Comparison of ENCODE assay signal across 11 cellular contexts in genomic region chr3:46284981-46285683, GRCh38.
DNase-seq lines count a peak whose midpoint lies in the region; ATAC-seq and TF ChIP-seq lines count a peak whose summit lies in the region.
"Had no signal": no experiment of that assay in that cellular context is flagged by ENCODE, and none has a peak within 500 bp of the region (broad histone marks: within the 10 kb centered on the region; RNA-seq: fewer than 3 reads in every experiment).

No MANE protein-coding gene starts in this region.

- TF ChIP-seq POLR2A in NB4 (IDR thresholded peaks at IDR 0.05; ENCODE audit: extremely low read depth, insufficient read length) = no peak

- H3K79me2 ChIP-seq in DND-41 (ENCODE audit: insufficient read depth, low read length) = no peaks in the 10 kb centered on the region

- H3K36me3 ChIP-seq in DND-41 (ENCODE audit: insufficient read depth, low read length) = no peaks in the 10 kb centered on the region
- H3K36me3 ChIP-seq: sigmoid colon had no signal

- peaks cover 5% of the 10 kb centered on the region for H3K27me3 Mint-ChIP-seq in activated T-cell treated with anti-CD3 and anti-CD28 coated beads, Interleukin-2, amount 50 U/mL, for 24 hours

- no peak for TF ChIP-seq CTCF in DND-41 (IDR thresholded peaks at IDR 0.05; ENCODE audit: borderline replicate concordance, extremely low read depth, low read length, poor library complexity, severe bottlenecking)
- no peak for TF ChIP-seq CTCF in NB4 (IDR thresholded peaks at IDR 0.05; ENCODE audit: low read depth, low read length)

- H3K4me3 Mint-ChIP-seq in activated T-cell treated with anti-CD3 and anti-CD28 coated beads, Interleukin-2, amount 50 U/mL, for 24 hours = no peak overlapping the region

- H4K20me1 ChIP-seq in DND-41 (ENCODE audit: insufficient read depth, low read length) = no peaks in the 10 kb centered on the region

- H3K4me1 Mint-ChIP-seq in activated T-cell treated with anti-CD3 and anti-CD28 coated beads, Interleukin-2, amount 50 U/mL, for 24 hours (ENCODE audit: low read depth) = peaks cover 76% of the 10 kb centered on the region

- no peaks in the 10 kb centered on the region for H3K27me3 ChIP-seq in DND-41 (ENCODE audit: insufficient read depth, low read length, poor library complexity)
- H3K27me3 ChIP-seq: sigmoid colon had no signal

- ATAC-seq in DND-41 (ENCODE audit: insufficient read depth, low read depth) = peak; percentile 57; the same call in 1 of the 3 replicates
- no peak for ATAC-seq in HG02588 (IDR thresholded peaks at IDR 0.05; ENCODE audit: unreplicated experiment)
- ATAC-seq in HG02798 (IDR thresholded peaks at IDR 0.05; ENCODE audit: poor library complexity, unreplicated experiment) = no peak

- no peak overlapping the region for H3K4me2 ChIP-seq in DND-41 (ENCODE audit: insufficient read depth, low read length)

- H3K9ac ChIP-seq in DND-41 (ENCODE audit: low read depth, low read length) = no peak overlapping the region

- peak overlapping the region; percentile 82 for H3K27ac Mint-ChIP-seq in activated T-cell treated with anti-CD3 and anti-CD28 coated beads, Interleukin-2, amount 50 U/mL, for 24 hours

- peaks cover 27% of the 10 kb centered on the region for H3K4me1 ChIP-seq in DND-41 (ENCODE audit: insufficient read depth, low read length)
- H3K4me1 ChIP-seq: sigmoid colon had no signal

- H3K9me3 ChIP-seq in DND-41 (ENCODE audit: insufficient read depth, low read length, severe bottlenecking) = no peaks in the 10 kb centered on the region
- H3K9me3 ChIP-seq: sigmoid colon had no signal

- no peak overlapping the region for H3K27ac ChIP-seq in DND-41 (ENCODE audit: low read length)
- H3K27ac ChIP-seq: sigmoid colon had no signal

- H3K9me3 Mint-ChIP-seq in activated T-cell treated with anti-CD3 and anti-CD28 coated beads, Interleukin-2, amount 50 U/mL, for 24 hours = peaks cover 1% of the 10 kb centered on the region

- H3K4me3 ChIP-seq in DND-41 (ENCODE audit: low read depth in 1 of 2, low read length in 2 of 2) (no peak overlapping the region), NB4 (ENCODE audit: low read depth, low read length) (no peak overlapping the region)
- H3K4me3 ChIP-seq: sigmoid colon had no signal

- DNase-seq in DND-41 = no peak
- DNase-seq in NB4 (ENCODE audit: low read depth) = peak; percentile 60
- no peak for DNase-seq in activated T-cell treated with anti-CD3 and anti-CD28 coated beads, Interleukin-2, amount 50 U/mL, for 24 hours
- DNase-seq in kidney tubule cell (ENCODE audit: low spot score) = peak; percentile 23
- no peak for DNase-seq in HK-2 (ENCODE audit: unreplicated experiment)
- DNase-seq: KG1, NCI-H2227 treated with DMSO at 0.1 percent for 48 hours, SHP77 treated with DMSO at 0.1 percent for 48 hours, sigmoid colon had no signal

- 0 out of 2 replicates have a peak overlapping the region, but pooled peaks have one; percentile 44 for H2AFZ ChIP-seq in DND-41 (ENCODE audit: low read depth, low read length)

- H3K36me3 Mint-ChIP-seq in activated T-cell treated with anti-CD3 and anti-CD28 coated beads, Interleukin-2, amount 50 U/mL, for 24 hours (ENCODE audit: low read depth) = no peaks in the 10 kb centered on the region

Comparison
In these comparisons a context has a peak if more than half of its experiments do, and no peak if none do; other contexts are left out.
1. DNase-seq: peak in NB4 (single experiment) and kidney tubule cell (single experiment); none in DND-41 (single experiment), activated T-cell treated with anti-CD3 and anti-CD28 coated beads, Interleukin-2, amount 50 U/mL, for 24 hours (single experiment) and HK-2 (single experiment).